1 cellular context compared by ENCODE assay signal in genomic region chr1:61318319-61319125, GRCh38.
A peak's percentile ranks its signal among the peaks of the same experiment; 100 is the strongest.
TF ChIP-seq lines count a peak whose summit lies in the region.

No MANE protein-coding gene starts in this region.

TF ChIP-seq in K562, 482 proteins besides CTCF, POLR2A, EP300 and RAD21 (continued from another document and continues in another):
- TF ChIP-seq, protein P1, sequence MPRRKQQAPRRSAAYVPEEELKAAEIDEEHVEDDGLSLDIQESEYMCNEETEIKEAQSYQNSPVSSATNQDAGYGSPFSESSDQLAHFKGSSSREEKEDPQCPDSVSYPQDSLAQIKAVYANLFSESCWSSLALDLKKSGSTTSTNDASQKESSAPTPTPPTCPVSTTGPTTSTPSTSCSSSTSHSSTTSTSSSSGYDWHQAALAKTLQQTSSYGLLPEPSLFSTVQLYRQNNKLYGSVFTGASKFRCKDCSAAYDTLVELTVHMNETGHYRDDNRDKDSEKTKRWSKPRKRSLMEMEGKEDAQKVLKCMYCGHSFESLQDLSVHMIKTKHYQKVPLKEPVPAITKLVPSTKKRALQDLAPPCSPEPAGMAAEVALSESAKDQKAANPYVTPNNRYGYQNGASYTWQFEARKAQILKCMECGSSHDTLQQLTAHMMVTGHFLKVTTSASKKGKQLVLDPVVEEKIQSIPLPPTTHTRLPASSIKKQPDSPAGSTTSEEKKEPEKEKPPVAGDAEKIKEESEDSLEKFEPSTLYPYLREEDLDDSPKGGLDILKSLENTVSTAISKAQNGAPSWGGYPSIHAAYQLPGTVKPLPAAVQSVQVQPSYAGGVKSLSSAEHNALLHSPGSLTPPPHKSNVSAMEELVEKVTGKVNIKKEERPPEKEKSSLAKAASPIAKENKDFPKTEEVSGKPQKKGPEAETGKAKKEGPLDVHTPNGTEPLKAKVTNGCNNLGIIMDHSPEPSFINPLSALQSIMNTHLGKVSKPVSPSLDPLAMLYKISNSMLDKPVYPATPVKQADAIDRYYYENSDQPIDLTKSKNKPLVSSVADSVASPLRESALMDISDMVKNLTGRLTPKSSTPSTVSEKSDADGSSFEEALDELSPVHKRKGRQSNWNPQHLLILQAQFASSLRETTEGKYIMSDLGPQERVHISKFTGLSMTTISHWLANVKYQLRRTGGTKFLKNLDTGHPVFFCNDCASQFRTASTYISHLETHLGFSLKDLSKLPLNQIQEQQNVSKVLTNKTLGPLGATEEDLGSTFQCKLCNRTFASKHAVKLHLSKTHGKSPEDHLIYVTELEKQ (CRISPR knock-in tag; IDR thresholded peaks at IDR 0.05) = no peak
- TF ChIP-seq MTA2 (IDR thresholded peaks at IDR 0.05; ENCODE audit: low read depth) = no peak
- no peak for TF ChIP-seq ZNF707 (CRISPR knock-in tag; conservative IDR thresholded peaks at IDR 0.05)
- no peak for TF ChIP-seq HES1 (IDR thresholded peaks at IDR 0.05; ENCODE audit: low read depth)
- TF ChIP-seq ZNF589 (CRISPR knock-in tag; IDR thresholded peaks at IDR 0.05; ENCODE audit: low read depth) = no peak
- TF ChIP-seq ZNF217 (CRISPR knock-in tag; IDR thresholded peaks at IDR 0.05) = no peak
- no peak for TF ChIP-seq CHCHD3 (CRISPR knock-in tag; IDR thresholded peaks at IDR 0.05)
- no peak for TF ChIP-seq XRCC4 (IDR thresholded peaks at IDR 0.05; ENCODE audit: extremely low read depth, insufficient read depth, insufficient read length)
- peak; percentile 99 for TF ChIP-seq MEIS2 (IDR thresholded peaks at IDR 0.05; ENCODE audit: partially characterized antibody)
- TF ChIP-seq, protein P2, sequence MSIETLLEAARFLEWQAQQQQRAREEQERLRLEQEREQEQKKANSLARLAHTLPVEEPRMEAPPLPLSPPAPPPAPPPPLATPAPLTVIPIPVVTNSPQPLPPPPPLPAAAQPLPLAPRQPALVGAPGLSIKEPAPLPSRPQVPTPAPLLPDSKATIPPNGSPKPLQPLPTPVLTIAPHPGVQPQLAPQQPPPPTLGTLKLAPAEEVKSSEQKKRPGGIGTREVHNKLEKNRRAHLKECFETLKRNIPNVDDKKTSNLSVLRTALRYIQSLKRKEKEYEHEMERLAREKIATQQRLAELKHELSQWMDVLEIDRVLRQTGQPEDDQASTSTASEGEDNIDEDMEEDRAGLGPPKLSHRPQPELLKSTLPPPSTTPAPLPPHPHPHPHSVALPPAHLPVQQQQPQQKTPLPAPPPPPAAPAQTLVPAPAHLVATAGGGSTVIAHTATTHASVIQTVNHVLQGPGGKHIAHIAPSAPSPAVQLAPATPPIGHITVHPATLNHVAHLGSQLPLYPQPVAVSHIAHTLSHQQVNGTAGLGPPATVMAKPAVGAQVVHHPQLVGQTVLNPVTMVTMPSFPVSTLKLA (conservative IDR thresholded peaks at IDR 0.05) = no peak
- TF ChIP-seq CREM (IDR thresholded peaks at IDR 0.05; ENCODE audit: low read depth) = peak; percentile 30; the same call in 1 of the 2 replicates
- TF ChIP-seq, protein P3, sequence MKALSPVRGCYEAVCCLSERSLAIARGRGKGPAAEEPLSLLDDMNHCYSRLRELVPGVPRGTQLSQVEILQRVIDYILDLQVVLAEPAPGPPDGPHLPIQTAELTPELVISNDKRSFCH (CRISPR knock-in tag; IDR thresholded peaks at IDR 0.05) = no peak
- TF ChIP-seq, protein P3 (tag; IDR thresholded peaks at IDR 0.05) = 0 out of 2 replicates have a peak, but pooled peaks have one; percentile 12
- TF ChIP-seq MCM3 (IDR thresholded peaks at IDR 0.05) = no peak
- TF ChIP-seq BRF1 (IDR thresholded peaks at IDR 0.05; ENCODE audit: borderline replicate concordance, extremely low read depth, insufficient read length) = no peak
- TF ChIP-seq ZNF77 (CRISPR knock-in tag; IDR thresholded peaks at IDR 0.05) = no peak
- 0 out of 2 replicates have a peak, but pooled peaks have one; percentile 19 for TF ChIP-seq ZNF592 (IDR thresholded peaks at IDR 0.05)
- TF ChIP-seq ATF1 (CRISPR knock-in tag; IDR thresholded peaks at IDR 0.05) = no peak
- peak; percentile 25; the same call in 1 of the 2 replicates for TF ChIP-seq ATF1 (tag; IDR thresholded peaks at IDR 0.05)
- TF ChIP-seq GTF2E2 (tag; IDR thresholded peaks at IDR 0.05) = 0 out of 2 replicates have a peak, but pooled peaks have one; percentile 30
- no peak for TF ChIP-seq ZNF133 (CRISPR knock-in tag; IDR thresholded peaks at IDR 0.05)
- TF ChIP-seq U2AF2 (optimal IDR thresholded peaks at IDR 0.05; ENCODE audit: low read depth, low read length) = no peak
- TF ChIP-seq ZNF318 (IDR thresholded peaks at IDR 0.05; ENCODE audit: borderline replicate concordance in 1 of 2, low read depth in 1 of 2) = no peak
- no peak for TF ChIP-seq SMARCB1 (IDR thresholded peaks at IDR 0.05; ENCODE audit: insufficient read length, low read depth)
- 0 out of 2 replicates have a peak, but pooled peaks have one; percentile 46 for TF ChIP-seq LEF1 (IDR thresholded peaks at IDR 0.05)
- TF ChIP-seq, protein P4, sequence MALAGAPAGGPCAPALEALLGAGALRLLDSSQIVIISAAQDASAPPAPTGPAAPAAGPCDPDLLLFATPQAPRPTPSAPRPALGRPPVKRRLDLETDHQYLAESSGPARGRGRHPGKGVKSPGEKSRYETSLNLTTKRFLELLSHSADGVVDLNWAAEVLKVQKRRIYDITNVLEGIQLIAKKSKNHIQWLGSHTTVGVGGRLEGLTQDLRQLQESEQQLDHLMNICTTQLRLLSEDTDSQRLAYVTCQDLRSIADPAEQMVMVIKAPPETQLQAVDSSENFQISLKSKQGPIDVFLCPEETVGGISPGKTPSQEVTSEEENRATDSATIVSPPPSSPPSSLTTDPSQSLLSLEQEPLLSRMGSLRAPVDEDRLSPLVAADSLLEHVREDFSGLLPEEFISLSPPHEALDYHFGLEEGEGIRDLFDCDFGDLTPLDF (CRISPR knock-in tag; IDR thresholded peaks at IDR 0.05) = no peak
